10 cellular contexts compared by ENCODE assay signal in genomic region chr4:85474356-85474755, GRCh38. TPM values are rescaled to one million over a fixed set of nuclear protein-coding genes. Genes with fewer than 3 reads are reported as not detected.
DNase-seq lines count a peak whose midpoint lies in the region; ATAC-seq, FAIRE-seq and TF ChIP-seq lines count a peak whose summit lies in the region.
"Had no signal": no experiment of that assay in that cellular context is flagged by ENCODE, and none has a peak within 500 bp of the region (broad histone marks: within the 10 kb centered on the region; RNA-seq: fewer than 3 reads in every experiment).

No MANE protein-coding gene starts in this region.

- H3K4me3 ChIP-seq in HFF-Myc (replicated peaks; ENCODE audit: low read depth, low read length) (peak overlapping the region; percentile 69), astrocyte of the spinal cord (ENCODE audit: low read depth, low read length) (no peak overlapping the region), keratinocyte (ENCODE audit: control insufficient read depth in 2 of 3, extremely low read depth in 1 of 3, insufficient read depth in 2 of 3, low read depth in 1 of 3, low read length in 3 of 3) (peak overlapping the region; percentile 56 to 67 (median 62))

- H3K4me1 Mint-ChIP-seq in stimulated activated naive CD8-positive, alpha-beta T cell treated with anti-CD3 and anti-CD28 coated beads, Interleukin-15, amount 100 ng/mL, for 72 hours = peaks cover 10% of the 10 kb centered on the region
- H3K4me1 Mint-ChIP-seq: activated CD4-positive, alpha-beta T cell treated with anti-CD3 and anti-CD28 coated beads, Interleukin-2, amount 10 ng/mL, durations not matched to agents 24 days and 14 days had no signal

- H3K27ac Mint-ChIP-seq in stimulated activated naive CD8-positive, alpha-beta T cell treated with anti-CD3 and anti-CD28 coated beads, Interleukin-15, amount 100 ng/mL, for 72 hours = no peak overlapping the region
- H3K27ac Mint-ChIP-seq: activated CD4-positive, alpha-beta T cell treated with anti-CD3 and anti-CD28 coated beads, Interleukin-2, amount 10 ng/mL, durations not matched to agents 24 days and 14 days had no signal

- no peaks in the 10 kb centered on the region for H3K36me3 ChIP-seq in keratinocyte (ENCODE audit: control insufficient read depth in 2 of 2, extremely low read depth in 1 of 2, insufficient read depth in 2 of 2, low read length in 2 of 2)
- H3K36me3 ChIP-seq: prostate gland had no signal

- H3K9me3 ChIP-seq in keratinocyte (ENCODE audit: control insufficient read depth, low read depth, low read length) = no peaks in the 10 kb centered on the region
- H3K9me3 ChIP-seq: prostate gland had no signal

- FAIRE-seq in keratinocyte (lab: Jason Lieb, UNC) = no peak

- dilution Hi-C loops in keratinocyte (cut with MboI; ENCODE audit: extremely low pct_ligation_motif_present, low sequenced_read_pairs) = no loop called here

- no peaks in the 10 kb centered on the region for H3K27me3 ChIP-seq in keratinocyte (ENCODE audit: control insufficient read depth, extremely low read depth, insufficient read depth, low read length)

- H3K9ac ChIP-seq in keratinocyte (ENCODE audit: control insufficient read depth, extremely low read depth, insufficient read depth, low read length) = no peak overlapping the region

- in situ Hi-C loops in astrocyte of the spinal cord (cut with HindIII; ENCODE audit: low sequenced_read_pairs) = no loop called here

- H3K27me3 Mint-ChIP-seq in stimulated activated naive CD8-positive, alpha-beta T cell treated with anti-CD3 and anti-CD28 coated beads, Interleukin-15, amount 100 ng/mL, for 72 hours = peaks cover 54% of the 10 kb centered on the region

- no peaks in the 10 kb centered on the region for H3K9me1 ChIP-seq in keratinocyte (ENCODE audit: control insufficient read depth, extremely low read depth, insufficient read depth, low read length)

- H4K20me1 ChIP-seq in keratinocyte (ENCODE audit: control insufficient read depth, extremely low read depth, insufficient read depth, low read length) = no peaks in the 10 kb centered on the region

- DNase-seq in HFF-Myc (ENCODE audit: extremely low read depth, low read depth) = no peak
- peak; percentile 22 for DNase-seq in astrocyte of the spinal cord (ENCODE audit: low read depth, low spot score)
- no peak for DNase-seq in keratinocyte (ENCODE audit: low read depth, low spot score)
- no peak for DNase-seq in stimulated activated naive CD8-positive, alpha-beta T cell treated with anti-CD3 and anti-CD28 coated beads, Interleukin-15, amount 100 ng/mL, for 72 hours
- no peak for DNase-seq in midbrain (lab: John Stamatoyannopoulos, UW)
- no peak for DNase-seq in kidney glomerular epithelial cell (lab: John Stamatoyannopoulos, UW)
- no peak for DNase-seq in Kasumi-1 (lab: John Stamatoyannopoulos, UW)
- DNase-seq in cerebellum (ENCODE audit: low spot score) = no peak
- DNase-seq: activated CD4-positive, alpha-beta T cell treated with anti-CD3 and anti-CD28 coated beads, Interleukin-2, amount 10 ng/mL, durations not matched to agents 24 days and 14 days had no signal

- H3K9me3 Mint-ChIP-seq in stimulated activated naive CD8-positive, alpha-beta T cell treated with anti-CD3 and anti-CD28 coated beads, Interleukin-15, amount 100 ng/mL, for 72 hours = no peaks in the 10 kb centered on the region
- H3K9me3 Mint-ChIP-seq: activated CD4-positive, alpha-beta T cell treated with anti-CD3 and anti-CD28 coated beads, Interleukin-2, amount 10 ng/mL, durations not matched to agents 24 days and 14 days had no signal

- H3K4me3 Mint-ChIP-seq in stimulated activated naive CD8-positive, alpha-beta T cell treated with anti-CD3 and anti-CD28 coated beads, Interleukin-15, amount 100 ng/mL, for 72 hours = peak overlapping the region; percentile 31 to 76
- H3K4me3 Mint-ChIP-seq: activated CD4-positive, alpha-beta T cell treated with anti-CD3 and anti-CD28 coated beads, Interleukin-2, amount 10 ng/mL, durations not matched to agents 24 days and 14 days had no signal

- ATAC-seq in stimulated activated naive CD8-positive, alpha-beta T cell treated with anti-CD3 and anti-CD28 coated beads, Interleukin-15, amount 100 ng/mL, for 72 hours = no peak

- peak overlapping the region; percentile 63 for H3K4me2 ChIP-seq in keratinocyte (ENCODE audit: control insufficient read depth, extremely low read depth, insufficient read depth, low read depth, low read length)

- H3K79me2 ChIP-seq in keratinocyte (ENCODE audit: control insufficient read depth, insufficient read depth, low read length) = no peaks in the 10 kb centered on the region

- TF ChIP-seq CTCF in HFF-Myc (IDR thresholded peaks at IDR 0.05; ENCODE audit: low read depth, low read length, missing control alignments) = no peak
- no peak for TF ChIP-seq CTCF in astrocyte of the spinal cord (IDR thresholded peaks at IDR 0.05; ENCODE audit: low read depth, low read length)
- TF ChIP-seq CTCF in keratinocyte (optimal IDR thresholded peaks at IDR 0.05 in 1 of 3, IDR thresholded peaks at IDR 0.05 in 1 of 3, conservative IDR thresholded peaks at IDR 0.05 in 1 of 3; ENCODE audit: extremely low read depth in 1 of 3, insufficient read depth in 2 of 3, low read length in 3 of 3) = no peak

- H2AFZ ChIP-seq in keratinocyte (ENCODE audit: control insufficient read depth, low read length) = peak overlapping the region; percentile 88

- peaks cover 4% of the 10 kb centered on the region for H3K4me1 ChIP-seq in keratinocyte (ENCODE audit: control insufficient read depth, extremely low read depth, insufficient read depth, low read length)
- H3K4me1 ChIP-seq: prostate gland had no signal

- no peak overlapping the region for H3K27ac ChIP-seq in keratinocyte (ENCODE audit: control insufficient read depth, insufficient read depth, low read length)

RNA-seq across cellular contexts. Expression of gene ARHGAP24, which starts 0.6 kb away (rescaled TPM):
- polyA plus RNA-seq in keratinocyte = 0.56 to 1.1 TPM (median 0.87 TPM) in 3 replicates
- 2.8 TPM for polyA plus RNA-seq in keratinocyte (2011; ENCODE audit: low read depth)
- polyA plus RNA-seq in keratinocyte (2011; cell fraction: cytosol; rRNA removed) = 0.60 and 0.61 TPM in 2 replicates
- 1.0 and 1.7 TPM in 2 replicates for polyA plus RNA-seq in keratinocyte (2011; cell fraction: nucleus; rRNA removed)
- polyA plus RNA-seq in keratinocyte (2012; ENCODE audit: low replicate concordance) = 0.32 and 1.7 TPM in 2 replicates
- 0.66 to 5.3 TPM (median 4.1 TPM) in 3 replicates for polyA minus RNA-seq in keratinocyte
- polyA minus RNA-seq in keratinocyte (2011; cell fraction: cytosol; rRNA and poly(A)+ RNA removed) = not detected
- polyA minus RNA-seq in keratinocyte (2011; cell fraction: nucleus; rRNA and poly(A)+ RNA removed) = 3.7 and 4.3 TPM in 2 replicates
- 12.9 TPM for total RNA-seq in cerebellum
- total RNA-seq: activated CD4-positive, alpha-beta T cell treated with anti-CD3 and anti-CD28 coated beads, Interleukin-2, amount 10 ng/mL, durations not matched to agents 24 days and 14 days had no signal
